Comparison of ENCODE assay signal across 19 cellular contexts in genomic region chr9:36119476-36119875, GRCh38. TPM values are rescaled to one million over a fixed set of nuclear protein-coding genes. Genes with fewer than 3 reads are reported as not detected.
DNase-seq lines count a peak whose midpoint lies in the region; ATAC-seq and TF ChIP-seq lines count a peak whose summit lies in the region.
"Had no signal": no experiment of that assay in that cellular context is flagged by ENCODE, and none has a peak within 500 bp of the region (broad histone marks: within the 10 kb centered on the region; RNA-seq: fewer than 3 reads in every experiment).

No MANE protein-coding gene starts in this region.

- peak overlapping the region; percentile 38 for H3K4me3 Mint-ChIP-seq in endothelial cell (ENCODE audit: unreplicated experiment)
- H3K4me3 Mint-ChIP-seq in activated T-helper 1 cell treated with anti-CD3 and anti-CD28 coated beads, Interleukin-12 subunit alpha, Interleukin-12 subunit beta, Interleukin-2, Interleukin-4 antibody, amounts not matched to agents 30 ng/mL and 10 ng/mL and 1 ng/mL, durations not matched to agents 14 hours and 24 hours and 36 hours = no peak overlapping the region
- H3K4me3 Mint-ChIP-seq: CD4-positive, alpha-beta T cell; IgD-negative memory B cell had no signal

- H3K27me3 Mint-ChIP-seq in endothelial cell (ENCODE audit: unreplicated experiment) = no peaks in the 10 kb centered on the region
- H3K27me3 Mint-ChIP-seq in activated T-helper 1 cell treated with anti-CD3 and anti-CD28 coated beads, Interleukin-12 subunit alpha, Interleukin-12 subunit beta, Interleukin-2, Interleukin-4 antibody, amounts not matched to agents 30 ng/mL and 10 ng/mL and 1 ng/mL, durations not matched to agents 14 hours and 24 hours and 36 hours (ENCODE audit: insufficient read depth) = no peaks in the 10 kb centered on the region
- H3K27me3 Mint-ChIP-seq: CD4-positive, alpha-beta T cell; IgD-negative memory B cell had no signal

- no peaks in the 10 kb centered on the region for H3K9me3 Mint-ChIP-seq in endothelial cell (ENCODE audit: unreplicated experiment)
- no peaks in the 10 kb centered on the region for H3K9me3 Mint-ChIP-seq in activated T-helper 1 cell treated with anti-CD3 and anti-CD28 coated beads, Interleukin-12 subunit alpha, Interleukin-12 subunit beta, Interleukin-2, Interleukin-4 antibody, amounts not matched to agents 30 ng/mL and 10 ng/mL and 1 ng/mL, durations not matched to agents 14 hours and 24 hours and 36 hours
- H3K9me3 Mint-ChIP-seq: CD4-positive, alpha-beta T cell; IgD-negative memory B cell had no signal

- ATAC-seq in mucosa of descending colon = peak; percentile 58

- DNase-seq in NCI-H510A treated with DMSO at 0.1 percent for 48 hours (lab: John Stamatoyannopoulos, UW) = peak; percentile 24
- DNase-seq in NCI-H510A (lab: John Stamatoyannopoulos, UW) = no peak
- peak; percentile 72 for DNase-seq in NCI-H2029 (lab: John Stamatoyannopoulos, UW)
- DNase-seq in endothelial cell (ENCODE audit: low spot score) = no peak
- DNase-seq in mucosa of descending colon = no peak
- DNase-seq in activated effector memory CD4-positive, alpha-beta T cell treated with Interleukin-2 at 50 U/mL for 16 hours = no peak
- no peak for DNase-seq in NCI-H2081 treated with DMSO at 0.1 percent for 48 hours (lab: John Stamatoyannopoulos, UW)
- DNase-seq in activated T-helper 1 cell treated with anti-CD3 and anti-CD28 coated beads, Interleukin-12 subunit alpha, Interleukin-12 subunit beta, Interleukin-2, Interleukin-4 antibody, amounts not matched to agents 30 ng/mL and 10 ng/mL and 1 ng/mL, durations not matched to agents 14 hours and 24 hours and 36 hours (ENCODE audit: low spot score) = no peak
- DNase-seq: BE2C; Calu3; CD4-positive, alpha-beta T cell; Karpas-422; MG63; NCI-H1048; NCI-H1436; NCI-H345; PC-9; T-helper 1 cell had no signal

- intact Hi-C loops in mucosa of descending colon (cut with DNase I, micrococcal nuclease) = no loop called here
- intact Hi-C loops in activated T-helper 1 cell treated with anti-CD3 and anti-CD28 coated beads, Interleukin-12 subunit alpha, Interleukin-12 subunit beta, Interleukin-2, Interleukin-4 antibody, amounts not matched to agents 30 ng/mL and 10 ng/mL and 1 ng/mL, durations not matched to agents 14 hours and 24 hours and 36 hours (cut with micrococcal nuclease) = no loop called here

- TF ChIP-seq CTCF in endothelial cell (IDR thresholded peaks at IDR 0.05; ENCODE audit: unreplicated experiment) = no peak
- no peak for TF ChIP-seq CTCF in mucosa of descending colon (IDR thresholded peaks at IDR 0.05)

- H3K4me3 ChIP-seq in mucosa of descending colon = no peak overlapping the region
- H3K4me3 ChIP-seq: MG63, PC-9 had no signal

- peaks cover 46% of the 10 kb centered on the region for H3K36me3 Mint-ChIP-seq in endothelial cell (ENCODE audit: low read depth, unreplicated experiment)
- H3K36me3 Mint-ChIP-seq in activated T-helper 1 cell treated with anti-CD3 and anti-CD28 coated beads, Interleukin-12 subunit alpha, Interleukin-12 subunit beta, Interleukin-2, Interleukin-4 antibody, amounts not matched to agents 30 ng/mL and 10 ng/mL and 1 ng/mL, durations not matched to agents 14 hours and 24 hours and 36 hours (ENCODE audit: low read depth) = peaks cover 13% of the 10 kb centered on the region

- H3K9me3 ChIP-seq in mucosa of descending colon = no peaks in the 10 kb centered on the region
- H3K9me3 ChIP-seq: BE2C, MG63 had no signal

- H3K4me1 ChIP-seq in mucosa of descending colon (ENCODE audit: low read depth) = peaks cover under 1% of the 10 kb centered on the region
- H3K4me1 ChIP-seq: BE2C had no signal

- peak overlapping the region; percentile 20 for H3K27ac Mint-ChIP-seq in endothelial cell (ENCODE audit: unreplicated experiment)
- H3K27ac Mint-ChIP-seq in activated T-helper 1 cell treated with anti-CD3 and anti-CD28 coated beads, Interleukin-12 subunit alpha, Interleukin-12 subunit beta, Interleukin-2, Interleukin-4 antibody, amounts not matched to agents 30 ng/mL and 10 ng/mL and 1 ng/mL, durations not matched to agents 14 hours and 24 hours and 36 hours = no peak overlapping the region
- H3K27ac Mint-ChIP-seq: CD4-positive, alpha-beta T cell; IgD-negative memory B cell had no signal

- H3K36me3 ChIP-seq in mucosa of descending colon (ENCODE audit: low read depth) = no peaks in the 10 kb centered on the region
- H3K36me3 ChIP-seq: BE2C had no signal

- H3K4me1 Mint-ChIP-seq in endothelial cell (ENCODE audit: unreplicated experiment) = no peaks in the 10 kb centered on the region
- no peaks in the 10 kb centered on the region for H3K4me1 Mint-ChIP-seq in activated T-helper 1 cell treated with anti-CD3 and anti-CD28 coated beads, Interleukin-12 subunit alpha, Interleukin-12 subunit beta, Interleukin-2, Interleukin-4 antibody, amounts not matched to agents 30 ng/mL and 10 ng/mL and 1 ng/mL, durations not matched to agents 14 hours and 24 hours and 36 hours (ENCODE audit: low read depth)
- H3K4me1 Mint-ChIP-seq: IgD-negative memory B cell had no signal

RNA-seq across cellular contexts. Expression of gene GLIPR2, which starts 17.1 kb away (rescaled TPM):
- total RNA-seq in endothelial cell (ENCODE audit: unreplicated experiment) (6.3 TPM), mucosa of descending colon (10 to 100 TPM; 28.1 to 58.4 (median 37.5) TPM)
- 26.3 and 27.5 TPM in 2 replicates for total RNA-seq in activated T-helper 1 cell treated with anti-CD3 and anti-CD28 coated beads, Interleukin-12 subunit alpha, Interleukin-12 subunit beta, Interleukin-2, Interleukin-4 antibody, amounts not matched to agents 30 ng/mL and 10 ng/mL and 1 ng/mL, durations not matched to agents 14 hours and 24 hours and 36 hours

RNA-seq across cellular contexts. Expression of gene CCIN, which starts 49.7 kb away (rescaled TPM):
- total RNA-seq in endothelial cell (ENCODE audit: unreplicated experiment) (not detected), mucosa of descending colon (under 1 TPM in 1 of 3 donors, not detected in 2; 0.25 TPM)
- not detected in 2 replicates for total RNA-seq in activated T-helper 1 cell treated with anti-CD3 and anti-CD28 coated beads, Interleukin-12 subunit alpha, Interleukin-12 subunit beta, Interleukin-2, Interleukin-4 antibody, amounts not matched to agents 30 ng/mL and 10 ng/mL and 1 ng/mL, durations not matched to agents 14 hours and 24 hours and 36 hours
- total RNA-seq: Calu3, PC-9 had no signal

Comparison
In these comparisons a context has a peak if more than half of its experiments do, and no peak if none do; other contexts are left out.
1. DNase-seq: peak in NCI-H510A treated with DMSO at 0.1 percent for 48 hours (single experiment) and NCI-H2029 (single experiment); none in NCI-H510A (single experiment), endothelial cell (single experiment), mucosa of descending colon (0 of 3), activated effector memory CD4-positive, alpha-beta T cell treated with Interleukin-2 at 50 U/mL for 16 hours (single experiment), NCI-H2081 treated with DMSO at 0.1 percent for 48 hours (single experiment) and activated T-helper 1 cell treated with anti-CD3 and anti-CD28 coated beads, Interleukin-12 subunit alpha, Interleukin-12 subunit beta, Interleukin-2, Interleukin-4 antibody, amounts not matched to agents 30 ng/mL and 10 ng/mL and 1 ng/mL, durations not matched to agents 14 hours and 24 hours and 36 hours (single experiment).